In the genomic region with DNA sequence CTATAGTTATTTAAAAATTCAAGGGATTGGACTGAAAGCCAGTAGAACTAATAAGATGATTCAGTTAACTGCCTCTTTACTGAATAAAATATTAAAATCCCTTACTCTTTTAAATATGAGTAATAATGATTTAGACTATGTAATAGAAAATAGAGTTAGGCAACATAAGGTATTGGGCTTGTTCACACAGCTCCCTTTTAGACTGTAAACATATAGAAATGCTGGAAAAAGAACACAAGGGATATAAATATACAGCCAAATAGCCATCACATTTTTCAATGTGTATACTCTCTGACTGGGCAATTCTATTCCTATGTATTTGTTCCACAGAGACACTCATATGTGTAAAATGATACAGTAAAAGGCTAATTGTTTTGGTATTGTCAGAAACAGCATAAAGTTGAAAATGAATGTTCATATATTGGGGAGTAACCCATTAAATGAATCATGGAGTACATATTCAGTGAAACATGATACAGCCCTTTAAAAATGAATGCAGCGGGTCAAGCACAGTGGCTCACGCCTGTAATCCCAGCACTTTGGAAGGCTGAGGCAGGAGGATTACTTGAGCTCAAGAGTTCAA, we compare ENCODE assay signal across 25 cellular contexts.
"Had no signal": no experiment of that assay in that cellular context is flagged by ENCODE, and none has a peak within 500 bp of the region (broad histone marks: within the 10 kb centered on the region; RNA-seq: fewer than 3 reads in every experiment).

No MANE protein-coding gene starts in this region.

- H3K36me3 ChIP-seq: cardiac muscle cell, Peyer's patch, SJSA1 had no signal

- H3K27me3 ChIP-seq: cardiac muscle cell, MG63, Peyer's patch, SJSA1 had no signal

- FAIRE-seq: astrocyte had no signal

- H3K4me3 ChIP-seq: cardiac muscle cell, MG63, Peyer's patch, SJSA1 had no signal

- ATAC-seq: activated CD4-positive, CD25-positive, alpha-beta regulatory T cell treated with anti-CD3 and anti-CD28 coated beads, Interleukin-2, amount 50 U/mL, for 24 hours; activated CD8-positive, alpha-beta T cell treated with anti-CD3 and anti-CD28 coated beads, Interleukin-2, amount 10 ng/mL, durations not matched to agents 7 days and 5 days; SK-N-SH treated with all-trans-retinoic acid at 6 μM for 48 hours had no signal

- DNase-seq: activated CD4-positive, alpha-beta T cell treated with anti-CD3 and anti-CD28 coated beads for 4 hours; activated CD4-positive, alpha-beta T cell treated with anti-CD3 and anti-CD28 coated beads, Interleukin-2, amount 50 U/mL, for 4 hours; activated CD8-positive, alpha-beta memory T cell treated with anti-CD3 and anti-CD28 coated beads, Interleukin-2, amount 50 U/mL, for 48 hours; activated CD8-positive, alpha-beta T cell treated with anti-CD3 and anti-CD28 coated beads, Interleukin-2, amount 10 ng/mL, durations not matched to agents 7 days and 5 days; activated gamma-delta T cell; activated naive CD4-positive, alpha-beta T cell treated with anti-CD3 and anti-CD28 coated beads for 36 hours; activated T-cell treated with anti-CD3 and anti-CD28 coated beads, Interleukin-2, amount 50 U/mL, for 1 hour; amygdala; KBM-7; MG63; MV-4-11; NCI-H1092 treated with DMSO at 0.1 percent for 48 hours; NCI-H1417 treated with DMSO at 0.1 percent for 48 hours; NCI-H1694; NCI-H2029; NCI-H446; NCI-H524; Peyer's patch; SHP77; SW 1271 had no signal
